Comparison of ENCODE assay signal across 4 cellular contexts in the genomic region with DNA sequence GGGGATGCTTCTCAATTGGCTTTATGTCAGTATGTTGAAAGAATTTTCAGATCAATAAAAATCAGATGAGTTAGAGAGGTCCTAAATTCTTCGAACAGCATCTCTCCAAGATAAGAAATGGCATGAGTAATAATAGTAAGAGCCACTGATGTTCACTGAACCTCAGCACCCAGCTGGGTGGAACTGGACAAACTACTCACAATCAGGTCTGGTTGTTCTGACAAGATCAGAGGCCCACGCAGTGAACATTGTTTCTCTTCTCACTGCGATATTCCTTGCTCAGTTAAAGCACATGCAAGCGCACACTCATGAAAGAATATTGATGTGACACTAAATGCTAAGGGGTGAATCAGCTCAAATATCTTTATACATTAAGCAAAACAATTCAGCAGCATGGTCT.
"Had no signal": no experiment of that assay in that cellular context is flagged by ENCODE, and none has a peak within 500 bp of the region (broad histone marks: within the 10 kb centered on the region; RNA-seq: fewer than 3 reads in every experiment).

No MANE protein-coding gene starts in this region.

- H3K4me3 ChIP-seq: K562 had no signal

- H3K27ac ChIP-seq: HL-60 had no signal

- DNase-seq: IMR-90, KBM-7 had no signal
